Comparison of ENCODE assay signal across 14 cellular contexts in the genomic region with DNA sequence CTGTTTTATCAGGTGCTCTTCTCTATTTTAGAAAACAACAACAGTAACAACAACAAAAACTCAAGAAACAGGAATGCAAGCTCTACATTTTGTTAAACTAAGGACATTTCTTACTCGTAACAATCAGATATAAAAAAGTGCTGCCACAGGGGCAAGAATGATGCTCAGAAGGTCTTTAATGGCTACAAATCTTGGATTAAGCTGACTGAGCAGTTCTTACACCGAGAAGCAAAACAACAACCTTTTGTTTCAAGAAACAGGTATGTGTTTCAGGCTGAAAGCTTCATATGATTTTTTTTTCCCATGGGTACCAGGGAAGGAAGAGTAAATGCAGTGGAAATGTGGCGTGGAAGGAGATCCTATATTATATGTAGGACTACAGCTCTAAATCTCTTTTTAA.
DNase-seq lines count a peak whose midpoint lies in the region; ATAC-seq and TF ChIP-seq lines count a peak whose summit lies in the region.
"Had no signal": no experiment of that assay in that cellular context is flagged by ENCODE, and none has a peak within 500 bp of the region (broad histone marks: within the 10 kb centered on the region; RNA-seq: fewer than 3 reads in every experiment).

No MANE protein-coding gene starts in this region.

- H3K4me1 Mint-ChIP-seq in naive B cell, result peaks cover 21 to 33% (median 21%) of the 10 kb centered on the region in 3 donors
- H3K4me1 Mint-ChIP-seq: CD8-positive, alpha-beta memory T cell had no signal

- peak overlapping the region in 3 of 8 donors; percentile 22 to 53 (median 41) for H3K4me3 Mint-ChIP-seq in naive B cell
- H3K4me3 Mint-ChIP-seq: CD8-positive, alpha-beta memory T cell had no signal

- peaks cover 15 to 33% (median 23%) of the 10 kb centered on the region in 11 experiments for H3K9me3 ChIP-seq in BLaER1 treated with 17β-estradiol and CSF1 and Interleukin-3, amounts not matched to agents 10 nM and 100 nM (replicated peaks in 1 of 11)
- peaks cover 44% of the 10 kb centered on the region; the same call in 1 of the 2 replicates for H3K9me3 ChIP-seq in OCI-LY7 (ENCODE audit: low read length)
- H3K9me3 ChIP-seq: Caco-2, HAP-1 had no signal

- H3K9me2 ChIP-seq in OCI-LY7 (ENCODE audit: insufficient read depth, low read length), result no peaks in the 10 kb centered on the region

- H3K27ac Mint-ChIP-seq in naive B cell, result peak overlapping the region in 5 of 6 donors; percentile 53 to 89 (median 87)
- H3K27ac Mint-ChIP-seq: CD8-positive, alpha-beta memory T cell had no signal

- no TSS peak for BruUV-seq in OCI-LY7 (replicated peaks; lab: Mats Ljungman, UMichigan)

- intact Hi-C loops in OCI-LY7 (cut with micrococcal nuclease; ENCODE audit: unreplicated experiment), result loop anchor here (5.0 kb wide), 1 partner anchor 452 kb away; no protein-coding TSS in a partner anchor

- peaks cover 0 to 10% (median 6%) of the 10 kb centered on the region in 11 experiments; a peak in 11 of 22 replicates for H3K36me3 ChIP-seq in BLaER1 treated with 17β-estradiol and CSF1 and Interleukin-3, amounts not matched to agents 10 nM and 100 nM
- H3K36me3 ChIP-seq in OCI-LY7 (ENCODE audit: insufficient read depth, low read length), result peaks cover 37% of the 10 kb centered on the region
- H3K36me3 ChIP-seq: HAP-1 had no signal

- H3K27me3 Mint-ChIP-seq in naive B cell, result no peaks in the 10 kb centered on the region

- peak overlapping the region; percentile 95 to 100 (median 97) for H3K27ac ChIP-seq in BLaER1 treated with 17β-estradiol and CSF1 and Interleukin-3, amounts not matched to agents 10 nM and 100 nM
- peak overlapping the region; percentile 96 for H3K27ac ChIP-seq in OCI-LY7 (ENCODE audit: low read depth, low read length, poor library complexity, severe bottlenecking)

- no peak for ATAC-seq in naive B cell (ENCODE audit: low read depth in 2 of 2)

- H3K4me2 ChIP-seq in BLaER1 treated with 17β-estradiol and CSF1 and Interleukin-3, amounts not matched to agents 10 nM and 100 nM, result peak overlapping the region; percentile 50 to 84 (median 72)
- H3K4me2 ChIP-seq in OCI-LY7 (ENCODE audit: low read length), result peak overlapping the region; percentile 63

- H3K27me3 ChIP-seq in BLaER1 treated with 17β-estradiol and CSF1 and Interleukin-3, amounts not matched to agents 10 nM and 100 nM, result no peaks in the 10 kb centered on the region

- CTCF ChIA-PET in OCI-LY7 (lab: Charles Lee; ENCODE audit: unreplicated experiment), result no interaction called here

- DNase-seq in DMS53 (lab: John Stamatoyannopoulos, UW), result peak; percentile 46
- no peak for DNase-seq in DMS53 treated with DMSO at 0.1 percent for 48 hours (lab: John Stamatoyannopoulos, UW; ENCODE audit: unreplicated experiment)
- no peak for DNase-seq in OCI-LY7 (ENCODE audit: low spot score)
- no peak for DNase-seq in naive B cell
- no peak for DNase-seq in NCI-H1436 treated with DMSO at 0.1 percent for 48 hours (lab: John Stamatoyannopoulos, UW)
- no peak for DNase-seq in NCI-H187 treated with DMSO at 0.1 percent for 48 hours (lab: John Stamatoyannopoulos, UW)
- DNase-seq in activated T-cell treated with anti-CD3 and anti-CD28 coated beads, Interleukin-2, amount 50 U/mL, for 48 hours, result no peak
- DNase-seq: 8988T; ACHN; Caco-2; CD8-positive, alpha-beta memory T cell; DND-41 had no signal

- no peaks in the 10 kb centered on the region for H4K20me1 ChIP-seq in BLaER1 treated with 17β-estradiol and CSF1 and Interleukin-3, amounts not matched to agents 10 nM and 100 nM
- no peaks in the 10 kb centered on the region for H4K20me1 ChIP-seq in OCI-LY7 (ENCODE audit: insufficient read depth, low read length)

- no peak for TF ChIP-seq CTCF in OCI-LY7 (conservative IDR thresholded peaks at IDR 0.05; ENCODE audit: low read length)

- peak overlapping the region in 1 of 10 experiments; percentile 8; a peak in 1 of 20 replicates for H3K4me3 ChIP-seq in BLaER1 treated with 17β-estradiol and CSF1 and Interleukin-3, amounts not matched to agents 10 nM and 100 nM
- H3K4me3 ChIP-seq in OCI-LY7 (ENCODE audit: low read depth, low read length, poor library complexity, severe bottlenecking), result peak overlapping the region; percentile 43
- H3K4me3 ChIP-seq: HAP-1 had no signal

- peak overlapping the region; percentile 66 to 84 (median 81); a peak in 21 of 22 replicates for H3K9ac ChIP-seq in BLaER1 treated with 17β-estradiol and CSF1 and Interleukin-3, amounts not matched to agents 10 nM and 100 nM

- H3K79me2 ChIP-seq in OCI-LY7 (ENCODE audit: insufficient read depth, low read depth, low read length), result no peaks in the 10 kb centered on the region

- H3K9me3 Mint-ChIP-seq in naive B cell, result peaks cover 4 to 30% (median 15%) of the 10 kb centered on the region in 7 donors

- no peaks in the 10 kb centered on the region for H3K36me3 Mint-ChIP-seq in naive B cell
- H3K36me3 Mint-ChIP-seq: CD8-positive, alpha-beta memory T cell had no signal

- H2AFZ ChIP-seq in OCI-LY7 (ENCODE audit: low read length), result peak overlapping the region; percentile 95

- POLR2A ChIA-PET in OCI-LY7 (lab: Charles Lee), result interaction anchor here (0.5 to 1.7 kb wide), 9 partner anchors 9 to 1034 kb away, joined by 3 to 8 read pairs (median 3); no protein-coding TSS in a partner anchor

- H3K4me1 ChIP-seq in BLaER1 treated with 17β-estradiol and CSF1 and Interleukin-3, amounts not matched to agents 10 nM and 100 nM, result peaks cover 30 to 44% (median 39%) of the 10 kb centered on the region in 10 experiments
- peaks cover 60% of the 10 kb centered on the region for H3K4me1 ChIP-seq in OCI-LY7 (ENCODE audit: insufficient read depth, low read length, poor library complexity, severe bottlenecking)
- H3K4me1 ChIP-seq: HAP-1 had no signal
